Comparison of ENCODE assay signal across 22 cellular contexts in genomic region chr2:110741491-110741980, GRCh38. TPM values are rescaled to one million over a fixed set of nuclear protein-coding genes. Genes with fewer than 3 reads are reported as not detected.
DNase-seq lines count a peak whose midpoint lies in the region; ATAC-seq and TF ChIP-seq lines count a peak whose summit lies in the region.
"Had no signal": no experiment of that assay in that cellular context is flagged by ENCODE, and none has a peak within 500 bp of the region (broad histone marks: within the 10 kb centered on the region; RNA-seq: fewer than 3 reads in every experiment).

No MANE protein-coding gene starts in this region.

- peaks cover 7% of the 10 kb centered on the region for H3K9me3 Mint-ChIP-seq in activated CD4-positive, alpha-beta T cell treated with anti-CD3 and anti-CD28 coated beads, Interleukin-2, amount 10 ng/mL, durations not matched to agents 24 days and 14 days
- H3K9me3 Mint-ChIP-seq in neural progenitor cell = peaks cover 2% of the 10 kb centered on the region

- H3K79me2 ChIP-seq in PC-9 (ENCODE audit: low read depth) (peaks cover 68% of the 10 kb centered on the region), neural progenitor cell (ENCODE audit: low read depth) (peaks cover 69% of the 10 kb centered on the region)

- peaks cover 54% of the 10 kb centered on the region for H3K4me1 ChIP-seq in PC-9 (replicated peaks; ENCODE audit: insufficient read depth)
- H3K4me1 ChIP-seq in neural progenitor cell = no peaks in the 10 kb centered on the region
- H3K4me1 ChIP-seq: vagina had no signal

- CTCF ChIA-PET in PC-9 (lab: Charles Lee) = no interaction called here

- TF ChIP-seq CTCF in PC-9 (conservative IDR thresholded peaks at IDR 0.05) (peak; percentile 45; the same call in 1 of the 2 replicates), choroid plexus epithelial cell (conservative IDR thresholded peaks at IDR 0.05; ENCODE audit: low read depth, low read length) (peak; percentile 2), neural progenitor cell (IDR thresholded peaks at IDR 0.05) (peak; percentile 22)

- peaks cover 82% of the 10 kb centered on the region for H3K27me3 Mint-ChIP-seq in activated CD4-positive, alpha-beta T cell treated with anti-CD3 and anti-CD28 coated beads, Interleukin-2, amount 10 ng/mL, durations not matched to agents 24 days and 14 days
- H3K27me3 Mint-ChIP-seq in neural progenitor cell (ENCODE audit: insufficient read depth, low read depth) = peaks cover 9% of the 10 kb centered on the region

- no peak for ATAC-seq in GM19463 (IDR thresholded peaks at IDR 0.05; ENCODE audit: unreplicated experiment)
- ATAC-seq: stimulated activated naive CD8-positive, alpha-beta T cell treated with anti-CD3 and anti-CD28 coated beads, Interleukin-15, Interleukin-2, amounts not matched to agents 100 U/mL and 50 U/mL, for 24 hours had no signal

- no peak for DNase-seq in activated CD4-positive, alpha-beta T cell treated with anti-CD3 and anti-CD28 coated beads, Interleukin-2, amount 10 ng/mL, durations not matched to agents 24 days and 14 days
- no peak for DNase-seq in activated CD4-positive, alpha-beta T cell treated with anti-CD3 and anti-CD28 coated beads for 1 hour
- DNase-seq in PC-9 = peak; percentile 80 to 95
- no peak for DNase-seq in choroid plexus epithelial cell (ENCODE audit: low read depth)
- DNase-seq in neural progenitor cell (ENCODE audit: low spot score) = peak; percentile 23
- no peak for DNase-seq in activated gamma-delta T cell (lab: John Stamatoyannopoulos, UW)
- DNase-seq in midbrain (lab: John Stamatoyannopoulos, UW) = no peak
- DNase-seq: activated CD4-positive, CD25-positive, alpha-beta regulatory T cell treated with anti-CD3 and anti-CD28 coated beads, Interleukin-2, amount 50 U/mL, for 72 hours; activated T-cell treated with anti-CD3 and anti-CD28 coated beads, Interleukin-2, amount 50 U/mL, for 24 hours; anterior cingulate cortex; dermis blood vessel endothelial cell; NCI-H1436 treated with DMSO at 0.1 percent for 48 hours; NCI-H510A; small intestine; stimulated activated naive CD8-positive, alpha-beta T cell treated with anti-CD3 and anti-CD28 coated beads, Interleukin-15, Interleukin-2, amounts not matched to agents 100 U/mL and 50 U/mL, for 24 hours; SW 1271 had no signal

- H3F3A ChIP-seq in PC-9 (ENCODE audit: insufficient read depth, low read depth) = peaks cover 20% of the 10 kb centered on the region
- no peaks in the 10 kb centered on the region for H3F3A ChIP-seq in neural progenitor cell (ENCODE audit: low read depth)

- H4K20me1 ChIP-seq in PC-9 (ENCODE audit: insufficient read depth) = no peaks in the 10 kb centered on the region
- H4K20me1 ChIP-seq in neural progenitor cell (ENCODE audit: low read depth) = no peaks in the 10 kb centered on the region

- H3K9me2 ChIP-seq in PC-9 (ENCODE audit: insufficient read depth) = no peaks in the 10 kb centered on the region

- intact Hi-C loops in activated CD4-positive, alpha-beta T cell treated with anti-CD3 and anti-CD28 coated beads, Interleukin-2, amount 10 ng/mL, durations not matched to agents 24 days and 14 days (cut with micrococcal nuclease) = loop anchor here (10.0 kb wide), 1 partner anchor 587 kb away; no protein-coding TSS in a partner anchor
- intact Hi-C loops in PC-9 (cut with micrococcal nuclease; ENCODE audit: unreplicated experiment) = loop anchor here (1.0 to 10.0 kb wide), 3 partner anchors 8 to 963 kb away; no protein-coding TSS in a partner anchor

- peak overlapping the region; percentile 46; the same call in 1 of the 2 replicates for H3K4me3 ChIP-seq in PC-9
- no peak overlapping the region for H3K4me3 ChIP-seq in choroid plexus epithelial cell (ENCODE audit: low read depth, low read length)
- H3K4me3 ChIP-seq in neural progenitor cell = no peak overlapping the region
- H3K4me3 ChIP-seq: vagina had no signal

- peak overlapping the region; percentile 86 for H3K4me2 ChIP-seq in PC-9
- H3K4me2 ChIP-seq in neural progenitor cell = no peak overlapping the region

- H3K27ac Mint-ChIP-seq in activated CD4-positive, alpha-beta T cell treated with anti-CD3 and anti-CD28 coated beads, Interleukin-2, amount 10 ng/mL, durations not matched to agents 24 days and 14 days = peak overlapping the region; percentile 59
- no peak overlapping the region for H3K27ac Mint-ChIP-seq in neural progenitor cell
- H3K27ac Mint-ChIP-seq: activated T-cell treated with anti-CD3 and anti-CD28 coated beads, Interleukin-2, amount 50 U/mL, for 24 hours; IgD-negative memory B cell had no signal

- H3K4me1 Mint-ChIP-seq in activated CD4-positive, alpha-beta T cell treated with anti-CD3 and anti-CD28 coated beads, Interleukin-2, amount 10 ng/mL, durations not matched to agents 24 days and 14 days = peaks cover 22% of the 10 kb centered on the region
- H3K4me1 Mint-ChIP-seq in neural progenitor cell = no peaks in the 10 kb centered on the region
- H3K4me1 Mint-ChIP-seq: CD14-positive monocyte had no signal

- peak overlapping the region; percentile 50; the same call in 1 of the 2 replicates for H2AFZ ChIP-seq in PC-9
- peak overlapping the region; percentile 44 for H2AFZ ChIP-seq in neural progenitor cell (replicated peaks)

- peaks cover 2% of the 10 kb centered on the region for H3K36me3 Mint-ChIP-seq in activated CD4-positive, alpha-beta T cell treated with anti-CD3 and anti-CD28 coated beads, Interleukin-2, amount 10 ng/mL, durations not matched to agents 24 days and 14 days (ENCODE audit: low read depth)
- no peaks in the 10 kb centered on the region for H3K36me3 Mint-ChIP-seq in neural progenitor cell
- H3K36me3 Mint-ChIP-seq: CD14-positive monocyte had no signal

- H3K4me3 Mint-ChIP-seq in activated CD4-positive, alpha-beta T cell treated with anti-CD3 and anti-CD28 coated beads, Interleukin-2, amount 10 ng/mL, durations not matched to agents 24 days and 14 days = peak overlapping the region; percentile 38
- H3K4me3 Mint-ChIP-seq in neural progenitor cell = no peak overlapping the region
- H3K4me3 Mint-ChIP-seq: activated T-cell treated with anti-CD3 and anti-CD28 coated beads, Interleukin-2, amount 50 U/mL, for 24 hours; CD14-positive monocyte; IgD-negative memory B cell had no signal

- POLR2A ChIA-PET in PC-9 (lab: Charles Lee; ENCODE audit: unreplicated experiment) = no interaction called here

- H3K27me3 ChIP-seq in PC-9 (ENCODE audit: insufficient read depth, low read depth) (no peaks in the 10 kb centered on the region), neural progenitor cell (no peaks in the 10 kb centered on the region)
- H3K27me3 ChIP-seq: vagina had no signal

- H3K36me3 ChIP-seq in PC-9 (ENCODE audit: low read depth) (no peaks in the 10 kb centered on the region), neural progenitor cell (no peaks in the 10 kb centered on the region)
- H3K36me3 ChIP-seq: vagina had no signal

- H3K9me3 ChIP-seq in PC-9 (ENCODE audit: insufficient read depth, low read depth) (no peaks in the 10 kb centered on the region), neural progenitor cell (ENCODE audit: low read depth) (no peaks in the 10 kb centered on the region)
- H3K9me3 ChIP-seq: vagina had no signal

- BruUV-seq in PC-9 (replicated peaks; lab: Mats Ljungman, UMichigan) = no TSS peak

- H3K9ac ChIP-seq in neural progenitor cell = no peak overlapping the region

- H3K27ac ChIP-seq in PC-9 (peak overlapping the region; percentile 97), neural progenitor cell (no peak overlapping the region)
- H3K27ac ChIP-seq: vagina had no signal

RNA-seq across cellular contexts. Expression of gene ACOXL, which starts 9.2 kb away (rescaled TPM):
- total RNA-seq in activated CD4-positive, alpha-beta T cell treated with anti-CD3 and anti-CD28 coated beads, Interleukin-2, amount 10 ng/mL, durations not matched to agents 24 days and 14 days = 0.69 and 1.0 TPM in 2 replicates
- total RNA-seq in PC-9 (2021) (9.1 and 10.7 TPM in 2 replicates), neural progenitor cell (ENCODE audit: low replicate concordance) (2.9 TPM in 2 replicates)
- total RNA-seq: dermis blood vessel endothelial cell, mucosa of gallbladder, osteoblast, vagina had no signal

Comparison
In these comparisons a context has a peak if more than half of its experiments do, and no peak if none do; other contexts are left out.
1. DNase-seq: peak in PC-9 (2 of 2) and neural progenitor cell (single experiment); none in activated CD4-positive, alpha-beta T cell treated with anti-CD3 and anti-CD28 coated beads, Interleukin-2, amount 10 ng/mL, durations not matched to agents 24 days and 14 days (single experiment), activated CD4-positive, alpha-beta T cell treated with anti-CD3 and anti-CD28 coated beads for 1 hour (single experiment), choroid plexus epithelial cell (single experiment), activated gamma-delta T cell (single experiment) and midbrain (single experiment).
2. Peak in every context shown above with its lines, with median percentiles within 50 percentile points of each other: CTCF ChIP-seq.